In the genomic region with DNA sequence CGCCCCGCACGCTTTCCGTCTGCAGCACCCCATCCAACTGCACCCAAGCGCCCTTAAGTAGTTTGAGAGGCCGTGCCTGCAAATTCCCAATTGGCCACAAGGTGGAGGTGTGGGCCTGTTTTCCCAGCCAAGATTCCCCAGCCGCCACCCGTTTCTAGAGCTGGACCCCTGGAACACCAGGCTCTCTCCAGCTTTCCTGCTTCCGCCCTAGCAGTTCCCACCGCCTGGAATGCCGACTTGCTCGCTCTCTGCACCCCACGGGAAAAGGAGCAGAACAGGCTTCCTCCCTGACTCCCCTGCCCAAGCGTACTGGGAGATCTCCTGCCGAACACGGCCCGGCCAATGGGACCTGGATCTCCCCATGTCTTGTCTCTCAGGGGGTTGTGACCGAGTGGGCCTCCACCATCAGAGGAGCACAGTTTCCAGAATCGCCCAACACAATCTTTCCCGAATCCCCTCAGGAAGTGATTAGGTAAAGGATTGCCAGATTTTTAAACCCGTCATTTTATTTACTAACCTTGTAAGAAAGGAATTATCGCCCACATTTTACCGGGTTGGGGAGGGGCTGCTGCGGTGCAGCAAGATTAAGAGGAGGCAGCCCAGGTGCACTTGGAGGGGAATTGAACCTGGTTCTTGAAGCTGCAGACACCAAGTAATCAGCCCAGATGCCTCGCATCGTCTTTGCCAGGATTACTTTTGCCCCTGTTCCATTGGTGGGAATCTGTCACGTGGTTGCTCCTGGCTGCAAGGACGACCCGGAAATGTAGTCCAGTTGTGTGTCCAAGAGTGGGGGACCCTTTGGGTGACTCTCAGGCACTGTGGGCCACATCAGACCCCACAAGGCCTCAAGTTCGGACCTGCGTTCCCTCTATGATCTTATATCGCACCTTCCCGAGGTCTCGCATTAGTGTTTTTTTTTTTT, we compare ENCODE assay signal across 8 cellular contexts. TPM values are rescaled to one million over a fixed set of nuclear protein-coding genes. Genes with fewer than 3 reads are reported as not detected.
A peak's percentile ranks its signal among the peaks of the same experiment; 100 is the strongest.
DNase-seq lines count a peak whose midpoint lies in the region; ATAC-seq and TF ChIP-seq lines count a peak whose summit lies in the region.

No MANE protein-coding gene starts in this region.

- H3K4me3 ChIP-seq in fibroblast of pulmonary artery (replicated peaks; ENCODE audit: low read depth, low read length) = peak overlapping the region; percentile 76

- H3K9me3 Mint-ChIP-seq in activated T-helper 2 cell treated with anti-CD3 and anti-CD28 coated beads, Interferon-gamma antibody, Interleukin-2, Interleukin-4, amounts not matched to agents 10 μg/mL and 5 μg/mL and 100 μg/mL, durations not matched to agents 14 hours and 24 hours and 36 hours = no peaks in the 10 kb centered on the region
- no peaks in the 10 kb centered on the region for H3K9me3 Mint-ChIP-seq in natural killer cell

- no peaks in the 10 kb centered on the region for H3K36me3 Mint-ChIP-seq in activated T-helper 2 cell treated with anti-CD3 and anti-CD28 coated beads, Interferon-gamma antibody, Interleukin-2, Interleukin-4, amounts not matched to agents 10 μg/mL and 5 μg/mL and 100 μg/mL, durations not matched to agents 14 hours and 24 hours and 36 hours (ENCODE audit: low read depth)
- no peaks in the 10 kb centered on the region for H3K36me3 Mint-ChIP-seq in natural killer cell

- in situ Hi-C loops in KBM-7 (cut with MboI; ENCODE audit: low pct_unique_long_range_greater_than_20kb, low sequenced_read_pairs) = loop anchor here (25.0 kb wide), 1 partner anchor 418 kb away; a partner anchor contains a TSS

- peaks cover 27% of the 10 kb centered on the region for H3K4me1 Mint-ChIP-seq in activated T-helper 2 cell treated with anti-CD3 and anti-CD28 coated beads, Interferon-gamma antibody, Interleukin-2, Interleukin-4, amounts not matched to agents 10 μg/mL and 5 μg/mL and 100 μg/mL, durations not matched to agents 14 hours and 24 hours and 36 hours (ENCODE audit: low read depth)
- peaks cover 18 to 20% of the 10 kb centered on the region in 2 donors for H3K4me1 Mint-ChIP-seq in natural killer cell

- TF ChIP-seq CTCF in fibroblast of pulmonary artery (IDR thresholded peaks at IDR 0.05; ENCODE audit: low read length, missing control alignments) (peak; percentile 75), natural killer cell (IDR thresholded peaks at IDR 0.05) (peak; percentile 68)

- H3K27ac Mint-ChIP-seq in activated T-helper 2 cell treated with anti-CD3 and anti-CD28 coated beads, Interferon-gamma antibody, Interleukin-2, Interleukin-4, amounts not matched to agents 10 μg/mL and 5 μg/mL and 100 μg/mL, durations not matched to agents 14 hours and 24 hours and 36 hours = peak overlapping the region; percentile 83
- peak overlapping the region; percentile 77 to 88 for H3K27ac Mint-ChIP-seq in natural killer cell

- H3K27me3 Mint-ChIP-seq in activated T-helper 2 cell treated with anti-CD3 and anti-CD28 coated beads, Interferon-gamma antibody, Interleukin-2, Interleukin-4, amounts not matched to agents 10 μg/mL and 5 μg/mL and 100 μg/mL, durations not matched to agents 14 hours and 24 hours and 36 hours (ENCODE audit: low read depth) = no peaks in the 10 kb centered on the region
- H3K27me3 Mint-ChIP-seq in natural killer cell (ENCODE audit: low read depth in 2 of 2) = no peaks in the 10 kb centered on the region

- ATAC-seq in natural killer cell = peak; percentile 78 to 85 (median 79)
- peak; percentile 45 for ATAC-seq in stimulated activated naive CD8-positive, alpha-beta T cell treated with anti-CD3 and anti-CD28 coated beads, Interleukin-15, Interleukin-2, amounts not matched to agents 100 U/mL and 50 U/mL, for 24 hours

- intact Hi-C loops in activated T-helper 2 cell treated with anti-CD3 and anti-CD28 coated beads, Interferon-gamma antibody, Interleukin-2, Interleukin-4, amounts not matched to agents 10 μg/mL and 5 μg/mL and 100 μg/mL, durations not matched to agents 14 hours and 24 hours and 36 hours (cut with micrococcal nuclease) = loop anchor here (1.0 kb wide), 1 partner anchor 15 kb away; a partner anchor contains a TSS
- intact Hi-C loops in natural killer cell (cut with micrococcal nuclease) = loop anchor here (1.0 kb wide), 2 partner anchors 45 to 92 kb away; no protein-coding TSS in a partner anchor

- DNase-seq in NCI-H1417 (lab: John Stamatoyannopoulos, UW) (peak; percentile 69 to 90 (median 84)), NCI-H1417 treated with DMSO at 0.1 percent for 48 hours (lab: John Stamatoyannopoulos, UW) (no peak), KBM-7 (peak; percentile 76), RKO (ENCODE audit: low spot score) (peak; percentile 57), fibroblast of pulmonary artery (ENCODE audit: low read depth) (peak; percentile 92), natural killer cell (peak; percentile 75)
- peak; percentile 75 for DNase-seq in activated T-helper 2 cell treated with anti-CD3 and anti-CD28 coated beads, Interferon-gamma antibody, Interleukin-2, Interleukin-4, amounts not matched to agents 10 μg/mL and 5 μg/mL and 100 μg/mL, durations not matched to agents 14 hours and 24 hours and 36 hours (ENCODE audit: low spot score)
- DNase-seq in stimulated activated naive CD8-positive, alpha-beta T cell treated with anti-CD3 and anti-CD28 coated beads, Interleukin-15, Interleukin-2, amounts not matched to agents 100 U/mL and 50 U/mL, for 24 hours = peak; percentile 85

- H3K4me3 Mint-ChIP-seq in activated T-helper 2 cell treated with anti-CD3 and anti-CD28 coated beads, Interferon-gamma antibody, Interleukin-2, Interleukin-4, amounts not matched to agents 10 μg/mL and 5 μg/mL and 100 μg/mL, durations not matched to agents 14 hours and 24 hours and 36 hours (ENCODE audit: low read depth) = peak overlapping the region; percentile 88
- peak overlapping the region; percentile 89 for H3K4me3 Mint-ChIP-seq in natural killer cell

RNA-seq across cellular contexts. Expression of a gene that starts 3.5 kb away (rescaled TPM):
- 5.1 and 5.5 TPM in 2 replicates for total RNA-seq in activated T-helper 2 cell treated with anti-CD3 and anti-CD28 coated beads, Interferon-gamma antibody, Interleukin-2, Interleukin-4, amounts not matched to agents 10 μg/mL and 5 μg/mL and 100 μg/mL, durations not matched to agents 14 hours and 24 hours and 36 hours
- total RNA-seq in natural killer cell = 1 to 10 TPM in 1 of 3 donors, under 1 TPM in 2; 0.94 to 1.3 (median 0.95) TPM

RNA-seq across cellular contexts. Expression of a gene that starts 7.3 kb away (rescaled TPM):
- total RNA-seq in activated T-helper 2 cell treated with anti-CD3 and anti-CD28 coated beads, Interferon-gamma antibody, Interleukin-2, Interleukin-4, amounts not matched to agents 10 μg/mL and 5 μg/mL and 100 μg/mL, durations not matched to agents 14 hours and 24 hours and 36 hours = 76.1 and 79.9 TPM in 2 replicates
- 100 to 1,000 TPM; 185 to 217 (median 211) TPM for total RNA-seq in natural killer cell

RNA-seq across cellular contexts. Expression of a gene that starts 15.2 kb away (rescaled TPM):
- total RNA-seq in activated T-helper 2 cell treated with anti-CD3 and anti-CD28 coated beads, Interferon-gamma antibody, Interleukin-2, Interleukin-4, amounts not matched to agents 10 μg/mL and 5 μg/mL and 100 μg/mL, durations not matched to agents 14 hours and 24 hours and 36 hours = 153 and 162 TPM in 2 replicates
- total RNA-seq in natural killer cell = 10 to 100 TPM; 26.1 to 32.0 (median 30.2) TPM

RNA-seq across cellular contexts. Expression of a gene that starts 39.7 kb away (rescaled TPM):
- 17.6 and 19.2 TPM in 2 replicates for total RNA-seq in activated T-helper 2 cell treated with anti-CD3 and anti-CD28 coated beads, Interferon-gamma antibody, Interleukin-2, Interleukin-4, amounts not matched to agents 10 μg/mL and 5 μg/mL and 100 μg/mL, durations not matched to agents 14 hours and 24 hours and 36 hours
- total RNA-seq in natural killer cell = 1 to 10 TPM in 1 of 3 donors, under 1 TPM in 2; 0.57 to 3.2 (median 0.68) TPM

RNA-seq across cellular contexts. Expression of a gene that starts 49.8 kb away (rescaled TPM):
- total RNA-seq in activated T-helper 2 cell treated with anti-CD3 and anti-CD28 coated beads, Interferon-gamma antibody, Interleukin-2, Interleukin-4, amounts not matched to agents 10 μg/mL and 5 μg/mL and 100 μg/mL, durations not matched to agents 14 hours and 24 hours and 36 hours = 0.66 and 0.80 TPM in 2 replicates
- 1 to 10 TPM in 1 of 3 donors, under 1 TPM in 2; 0.77 to 2.8 (median 0.78) TPM for total RNA-seq in natural killer cell
